In genomic region chr20:57348200-57348921, GRCh38 we compare ENCODE assay signal across 10 cellular contexts. TPM values are rescaled to one million over a fixed set of nuclear protein-coding genes. Genes with fewer than 3 reads are reported as not detected.
"Had no signal": no experiment of that assay in that cellular context is flagged by ENCODE, and none has a peak within 500 bp of the region (broad histone marks: within the 10 kb centered on the region; RNA-seq: fewer than 3 reads in every experiment).

No MANE protein-coding gene starts in this region.

RNA-seq across cellular contexts. Expression of gene SPO11, which starts 18.8 kb away (rescaled TPM):
- total RNA-seq: OCI-LY7, PC-3, PC-9, Peyer's patch, Right ventricle myocardium superior, RPMI7951, SJCRH30, SJSA1, SK-MEL-5 had no signal
- polyA plus RNA-seq: SK-N-SH had no signal
